9 cellular contexts compared by ENCODE assay signal in the genomic region with DNA sequence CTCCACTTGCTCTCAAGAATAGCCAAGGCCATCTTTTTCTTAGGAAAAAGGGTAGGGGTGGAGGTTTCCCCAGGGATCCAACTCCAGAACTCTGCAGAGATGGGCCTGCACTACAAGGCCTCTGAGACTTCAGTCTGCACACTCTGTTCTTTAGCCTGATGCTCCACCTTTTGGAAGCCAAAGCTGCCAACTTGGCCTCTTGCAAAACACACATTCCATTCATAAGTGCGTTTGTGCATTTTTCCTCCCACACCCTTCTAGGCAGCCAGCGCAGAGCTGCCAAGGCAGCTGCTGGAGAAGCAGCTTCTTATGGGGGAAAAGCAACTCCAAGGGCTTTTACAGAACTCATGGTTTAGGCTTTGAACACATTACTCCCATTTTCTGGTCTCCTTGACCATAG. TPM values are rescaled to one million over a fixed set of nuclear protein-coding genes. Genes with fewer than 3 reads are reported as not detected.
A peak's percentile ranks its signal among the peaks of the same experiment; 100 is the strongest.
DNase-seq lines count a peak whose midpoint lies in the region; ATAC-seq and TF ChIP-seq lines count a peak whose summit lies in the region.
"Had no signal": no experiment of that assay in that cellular context is flagged by ENCODE, and none has a peak within 500 bp of the region (broad histone marks: within the 10 kb centered on the region; RNA-seq: fewer than 3 reads in every experiment).

No MANE protein-coding gene starts in this region.

- CTCF ChIA-PET in HCT116 (lab: Charles Lee): interaction anchor here (1.9 to 3.2 kb wide), 4 partner anchors 24 to 337 kb away, joined by 5 to 41 read pairs (median 22); no protein-coding TSS in a partner anchor

- peak overlapping the region; percentile 41 for H3K4me2 ChIP-seq in HCT116 (ENCODE audit: low read length)
- H3K4me2 ChIP-seq in smooth muscle cell: peak overlapping the region; percentile 76

- ATAC-seq in HCT116 (peak; percentile 63), HG02852 (IDR thresholded peaks at IDR 0.05; ENCODE audit: unreplicated experiment) (no peak), GM19455 (IDR thresholded peaks at IDR 0.05; ENCODE audit: unreplicated experiment) (no peak)

- no peaks in the 10 kb centered on the region for H3K9me2 ChIP-seq in HCT116 (ENCODE audit: insufficient read depth)

- H3K27me3 ChIP-seq in HCT116 (ENCODE audit: insufficient read depth, low read length) (no peaks in the 10 kb centered on the region), kidney epithelial cell (ENCODE audit: control insufficient read depth, insufficient read depth, low read length) (no peaks in the 10 kb centered on the region), smooth muscle cell (ENCODE audit: low read depth) (no peaks in the 10 kb centered on the region)

- POLR2A ChIA-PET in HCT116 (lab: Charles Lee): interaction anchor here (1.6 kb wide), 1 partner anchor 250 kb away, joined by 4 read pairs; no protein-coding TSS in a partner anchor

- RAD21 ChIA-PET in HCT116 (lab: Charles Lee; ENCODE audit: low non-redundant PET in 1 of 2, low total read pairs in 2 of 2, uncharacterized antibody in 2 of 2, unreplicated experiment in 2 of 2): interaction anchor here (0.8 to 1.7 kb wide), 4 partner anchors 49 to 232 kb away, joined by 3 to 11 read pairs (median 4); partner anchors contain the start of genes DCUN1D3 (in 1 of the 2) and LYRM1 (in 1 of the 2)

- peak; percentile 40; the same call in 1 of the 2 replicates for TF ChIP-seq RAD21 in HCT116 (IDR thresholded peaks at IDR 0.05; ENCODE audit: low read depth)

- H3K79me2 ChIP-seq in HCT116 (ENCODE audit: insufficient read depth, low read length): no peaks in the 10 kb centered on the region
- no peaks in the 10 kb centered on the region for H3K79me2 ChIP-seq in smooth muscle cell (ENCODE audit: low read depth)

- H2AFZ ChIP-seq in HCT116 (ENCODE audit: low read depth, low read length, poor library complexity, severe bottlenecking): no peak overlapping the region
- H2AFZ ChIP-seq in smooth muscle cell (ENCODE audit: low read depth): no peak overlapping the region

- BruUV-seq in HCT116 (replicated peaks; lab: Mats Ljungman, UMichigan): no TSS peak

- no peak for TF ChIP-seq POLR2A in HCT116 (IDR thresholded peaks at IDR 0.05; ENCODE audit: borderline replicate concordance, extremely low read depth, insufficient read depth, insufficient read length)

- peak; percentile 28 for DNase-seq in HCT116 (ENCODE audit: low read depth, low spot score)
- DNase-seq in brain pericyte (ENCODE audit: low read depth, low spot score): peak; percentile 30
- DNase-seq in kidney epithelial cell (ENCODE audit: low read depth): peak; percentile 50
- DNase-seq in smooth muscle cell (lab: John Stamatoyannopoulos, UW; ENCODE audit: unreplicated experiment): no peak
- no peak for DNase-seq in DMS114 treated with DMSO at 0.1 percent for 48 hours (lab: John Stamatoyannopoulos, UW; ENCODE audit: unreplicated experiment)
- no peak for DNase-seq in T1000 (lab: John Stamatoyannopoulos, UW)
- DNase-seq: Karpas-422 had no signal

- intact Hi-C loops in HCT116 (cut with micrococcal nuclease): loop anchor here (2.0 to 5.0 kb wide), 4 partner anchors 51 to 1826 kb away; partner anchors contain the start of genes DCUN1D3, LDAF1 and LYRM1

- H3K27ac ChIP-seq in HCT116 (ENCODE audit: low read depth, low read length): peak overlapping the region; percentile 44
- H3K27ac ChIP-seq in smooth muscle cell (ENCODE audit: low read depth): peak overlapping the region; percentile 67

- H3K9me3 ChIP-seq in HCT116 (ENCODE audit: control insufficient read depth in 1 of 2, insufficient read depth in 1 of 2, low read depth in 1 of 2, low read length in 2 of 2): no peaks in the 10 kb centered on the region
- H3K9me3 ChIP-seq in smooth muscle cell (replicated peaks; ENCODE audit: low read depth): no peaks in the 10 kb centered on the region

- H3F3A ChIP-seq in smooth muscle cell (ENCODE audit: low read depth): peaks cover 19% of the 10 kb centered on the region

- TF ChIP-seq CTCF in HCT116 (IDR thresholded peaks at IDR 0.05 in 2 of 3, conservative IDR thresholded peaks at IDR 0.05 in 1 of 3; ENCODE audit: borderline replicate concordance in 1 of 3, insufficient read depth in 1 of 3, low read depth in 2 of 3, low read length in 2 of 3): no peak
- TF ChIP-seq CTCF in kidney epithelial cell (IDR thresholded peaks at IDR 0.05; ENCODE audit: insufficient read depth, low read length, poor library complexity, severe bottlenecking): no peak
- no peak for TF ChIP-seq CTCF in smooth muscle cell (IDR thresholded peaks at IDR 0.05; ENCODE audit: borderline replicate concordance, insufficient read depth, poor library complexity, severe bottlenecking)

- H3K9ac ChIP-seq in HCT116 (ENCODE audit: low read length): no peak overlapping the region
- peak overlapping the region; percentile 18 for H3K9ac ChIP-seq in smooth muscle cell (ENCODE audit: low read depth)

- H3K4me1 ChIP-seq in HCT116 (ENCODE audit: control insufficient read depth in 1 of 2, insufficient read depth in 2 of 2, low read length in 2 of 2): peaks cover 19 to 22% of the 10 kb centered on the region in 2 experiments
- H3K4me1 ChIP-seq in smooth muscle cell (ENCODE audit: low read depth): peaks cover 10% of the 10 kb centered on the region

- no peak overlapping the region for H3K4me3 ChIP-seq in HCT116 (replicated peaks in 1 of 2; ENCODE audit: low read depth in 1 of 2, low read length in 2 of 2)
- H3K4me3 ChIP-seq in kidney epithelial cell (ENCODE audit: low read depth, low read length): no peak overlapping the region
- no peak overlapping the region for H3K4me3 ChIP-seq in smooth muscle cell

- 0 out of 4 replicates have a peak, but pooled peaks cover 0 to 5% of the 10 kb centered on the region in 2 experiments for H3K36me3 ChIP-seq in HCT116 (ENCODE audit: control insufficient read depth in 1 of 2, insufficient read depth in 2 of 2, low read length in 2 of 2)
- no peaks in the 10 kb centered on the region for H3K36me3 ChIP-seq in kidney epithelial cell (ENCODE audit: control insufficient read depth, insufficient read depth, low read length)
- peaks cover 9% of the 10 kb centered on the region for H3K36me3 ChIP-seq in smooth muscle cell (ENCODE audit: low read depth)

- no peaks in the 10 kb centered on the region for H4K20me1 ChIP-seq in HCT116 (ENCODE audit: insufficient read depth)
- peaks cover 5% of the 10 kb centered on the region for H4K20me1 ChIP-seq in smooth muscle cell (ENCODE audit: low read depth)

- 0% methylated on average over 2 of the region's 2 CpGs for WGBS in smooth muscle cell (ENCODE audit: low lambda C conversion rate)

TF ChIP-seq in HCT116, 20 proteins besides CTCF, POLR2A, EP300 and RAD21 (continues in another document):
- no peak for TF ChIP-seq ZNF274 (IDR thresholded peaks at IDR 0.05; ENCODE audit: low read depth, low read length)
- no peak for TF ChIP-seq MAX (IDR thresholded peaks at IDR 0.05)
- TF ChIP-seq ZFX (IDR thresholded peaks at IDR 0.05): no peak
- 0 out of 2 replicates have a peak, but pooled peaks have one; percentile 29 for TF ChIP-seq EGR1 (IDR thresholded peaks at IDR 0.05; ENCODE audit: low read depth)
- TF ChIP-seq EZH2phosphoT487 (IDR thresholded peaks at IDR 0.05; ENCODE audit: borderline replicate concordance): no peak
- TF ChIP-seq CBX3 (IDR thresholded peaks at IDR 0.05; ENCODE audit: low read depth): no peak
- TF ChIP-seq CEBPB (IDR thresholded peaks at IDR 0.05; ENCODE audit: low read depth): peak; percentile 87
- TF ChIP-seq SRF (IDR thresholded peaks at IDR 0.05; ENCODE audit: low read depth): no peak
- TF ChIP-seq JUND (IDR thresholded peaks at IDR 0.05): no peak
- TF ChIP-seq ELF1 (IDR thresholded peaks at IDR 0.05; ENCODE audit: borderline replicate concordance, low read depth): no peak
- TF ChIP-seq EZH2 (IDR thresholded peaks at IDR 0.05): no peak
- TF ChIP-seq, protein P1, sequence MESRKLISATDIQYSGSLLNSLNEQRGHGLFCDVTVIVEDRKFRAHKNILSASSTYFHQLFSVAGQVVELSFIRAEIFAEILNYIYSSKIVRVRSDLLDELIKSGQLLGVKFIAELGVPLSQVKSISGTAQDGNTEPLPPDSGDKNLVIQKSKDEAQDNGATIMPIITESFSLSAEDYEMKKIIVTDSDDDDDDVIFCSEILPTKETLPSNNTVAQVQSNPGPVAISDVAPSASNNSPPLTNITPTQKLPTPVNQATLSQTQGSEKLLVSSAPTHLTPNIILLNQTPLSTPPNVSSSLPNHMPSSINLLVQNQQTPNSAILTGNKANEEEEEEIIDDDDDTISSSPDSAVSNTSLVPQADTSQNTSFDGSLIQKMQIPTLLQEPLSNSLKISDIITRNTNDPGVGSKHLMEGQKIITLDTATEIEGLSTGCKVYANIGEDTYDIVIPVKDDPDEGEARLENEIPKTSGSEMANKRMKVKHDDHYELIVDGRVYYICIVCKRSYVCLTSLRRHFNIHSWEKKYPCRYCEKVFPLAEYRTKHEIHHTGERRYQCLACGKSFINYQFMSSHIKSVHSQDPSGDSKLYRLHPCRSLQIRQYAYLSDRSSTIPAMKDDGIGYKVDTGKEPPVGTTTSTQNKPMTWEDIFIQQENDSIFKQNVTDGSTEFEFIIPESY (IDR thresholded peaks at IDR 0.05; ENCODE audit: extremely low read depth, insufficient replicate concordance, low read length): no peak
- no peak for TF ChIP-seq YY1 (IDR thresholded peaks at IDR 0.05; ENCODE audit: extremely low read depth, insufficient replicate concordance, low read depth, low read length)
- peak; percentile 38; the same call in 1 of the 2 replicates for TF ChIP-seq SIN3A (IDR thresholded peaks at IDR 0.05; ENCODE audit: low read depth)
- TF ChIP-seq FOSL1 (IDR thresholded peaks at IDR 0.05; ENCODE audit: low read depth): no peak

RNA-seq across cellular contexts. Expression of gene REXO5, which starts 45.3 kb away (rescaled TPM):
- total RNA-seq in HCT116 (2021; ENCODE audit: unreplicated experiment) (10.5 TPM), kidney epithelial cell (0.82 and 2.7 TPM in 2 replicates), smooth muscle cell (1.9 and 8.6 TPM in 2 replicates)
- polyA plus RNA-seq in HCT116 (2012): 4.7 and 9.0 TPM in 2 replicates
- polyA plus RNA-seq in smooth muscle cell: 3.2 and 4.6 TPM in 2 replicates

RNA-seq across cellular contexts. Expression of gene ERI2, which starts 45.3 kb away (rescaled TPM):
- total RNA-seq in HCT116 (2021; ENCODE audit: unreplicated experiment): 42.1 TPM
- polyA plus RNA-seq in HCT116 (2012): 13.7 and 15.8 TPM in 2 replicates
- 15.3 and 20.5 TPM in 2 replicates for total RNA-seq in kidney epithelial cell
- total RNA-seq in smooth muscle cell: 12.9 and 14.8 TPM in 2 replicates
- polyA plus RNA-seq in smooth muscle cell: 7.5 and 7.6 TPM in 2 replicates

RNA-seq across cellular contexts. Expression of gene DCUN1D3, which starts 48.6 kb away (rescaled TPM):
- 16.4 TPM for total RNA-seq in HCT116 (2021; ENCODE audit: unreplicated experiment)
- polyA plus RNA-seq in HCT116 (2012): 7.4 and 7.7 TPM in 2 replicates
- 12.9 and 14.8 TPM in 2 replicates for total RNA-seq in kidney epithelial cell
- 36.3 and 37.8 TPM in 2 replicates for total RNA-seq in smooth muscle cell
- 12.6 and 13.5 TPM in 2 replicates for polyA plus RNA-seq in smooth muscle cell

RNA-seq across cellular contexts. Expression of gene LYRM1, which starts 49.0 kb away (rescaled TPM):
- 26.7 TPM for total RNA-seq in HCT116 (2021; ENCODE audit: unreplicated experiment)
- 41.5 and 44.9 TPM in 2 replicates for polyA plus RNA-seq in HCT116 (2012)
- 64.8 and 65.9 TPM in 2 replicates for total RNA-seq in kidney epithelial cell
- total RNA-seq in smooth muscle cell: 10.2 and 18.6 TPM in 2 replicates
- polyA plus RNA-seq in smooth muscle cell: 11.7 and 15.3 TPM in 2 replicates

Comparison
In these comparisons a context has a peak if more than half of its experiments do, and no peak if none do; other contexts are left out.
1. DNase-seq: peak in HCT116 (single experiment), brain pericyte (single experiment) and kidney epithelial cell (single experiment); none in smooth muscle cell (single experiment), DMS114 treated with DMSO at 0.1 percent for 48 hours (single experiment) and T1000 (single experiment).